Comparison of ENCODE assay signal across 8 cellular contexts in the genomic region with DNA sequence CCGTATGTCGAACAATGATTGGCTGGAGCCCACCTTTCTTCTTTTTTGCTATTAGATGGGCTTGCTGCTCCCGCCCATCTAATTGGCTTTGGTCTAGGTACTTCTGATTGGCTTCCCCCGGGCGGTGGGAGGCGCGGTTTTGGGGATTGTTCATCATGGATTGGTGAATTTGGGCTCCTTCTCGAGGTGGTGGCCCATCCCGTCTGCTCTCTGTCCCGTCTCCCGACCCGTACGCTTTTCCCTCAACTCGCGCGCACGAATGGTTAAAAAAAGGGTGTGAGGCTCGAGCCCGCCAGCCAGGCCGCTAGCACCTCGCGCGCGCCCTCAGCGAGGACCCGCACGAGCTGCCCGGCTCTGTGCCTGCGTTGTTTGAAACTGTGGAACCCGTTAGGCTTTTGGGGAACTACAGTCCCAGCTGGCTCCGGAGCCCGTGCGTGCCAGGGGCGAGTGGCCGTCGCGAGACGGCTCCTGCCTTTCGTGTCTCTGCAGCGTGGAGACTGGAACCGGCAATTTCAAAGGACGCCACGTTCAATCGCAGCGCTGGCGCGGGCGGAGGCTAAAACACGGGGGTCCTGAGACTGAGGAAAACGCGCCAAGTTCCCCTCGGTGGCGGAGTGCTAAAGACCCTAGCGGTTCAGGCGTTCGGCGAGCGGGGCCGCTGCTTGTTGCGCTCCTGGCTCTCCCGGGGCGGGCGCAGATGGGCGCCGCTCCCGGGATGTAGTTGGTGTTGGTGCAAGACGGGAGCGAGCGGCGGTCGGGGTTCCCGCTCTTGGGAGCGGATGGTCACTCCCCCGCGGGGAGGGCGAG. TPM values are rescaled to one million over a fixed set of nuclear protein-coding genes. Genes with fewer than 3 reads are reported as not detected.
A peak's percentile ranks its signal among the peaks of the same experiment; 100 is the strongest.
DNase-seq lines count a peak whose midpoint lies in the region; ATAC-seq and TF ChIP-seq lines count a peak whose summit lies in the region.

A gene with protein sequence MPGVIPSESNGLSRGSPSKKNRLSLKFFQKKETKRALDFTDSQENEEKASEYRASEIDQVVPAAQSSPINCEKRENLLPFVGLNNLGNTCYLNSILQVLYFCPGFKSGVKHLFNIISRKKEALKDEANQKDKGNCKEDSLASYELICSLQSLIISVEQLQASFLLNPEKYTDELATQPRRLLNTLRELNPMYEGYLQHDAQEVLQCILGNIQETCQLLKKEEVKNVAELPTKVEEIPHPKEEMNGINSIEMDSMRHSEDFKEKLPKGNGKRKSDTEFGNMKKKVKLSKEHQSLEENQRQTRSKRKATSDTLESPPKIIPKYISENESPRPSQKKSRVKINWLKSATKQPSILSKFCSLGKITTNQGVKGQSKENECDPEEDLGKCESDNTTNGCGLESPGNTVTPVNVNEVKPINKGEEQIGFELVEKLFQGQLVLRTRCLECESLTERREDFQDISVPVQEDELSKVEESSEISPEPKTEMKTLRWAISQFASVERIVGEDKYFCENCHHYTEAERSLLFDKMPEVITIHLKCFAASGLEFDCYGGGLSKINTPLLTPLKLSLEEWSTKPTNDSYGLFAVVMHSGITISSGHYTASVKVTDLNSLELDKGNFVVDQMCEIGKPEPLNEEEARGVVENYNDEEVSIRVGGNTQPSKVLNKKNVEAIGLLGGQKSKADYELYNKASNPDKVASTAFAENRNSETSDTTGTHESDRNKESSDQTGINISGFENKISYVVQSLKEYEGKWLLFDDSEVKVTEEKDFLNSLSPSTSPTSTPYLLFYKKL (plus strand): TSS at position 584 of the 807 bp plus-strand sequence. CDS start 2,819 bp downstream, outside the sequence.

- H3K27ac ChIP-seq in temporal lobe (ENCODE audit: low read depth, low read length): peak within 1 kb of the TSS; percentile 97

- DNase-seq in GM06990 (ENCODE audit: extremely low read depth, insufficient read length) (peak; percentile 95), NCI-H1092 (lab: John Stamatoyannopoulos, UW) (peak; percentile 98), glomerular endothelial cell (ENCODE audit: extremely low read depth, low read depth, low spot score) (peak; percentile 99), occipital lobe (lab: John Stamatoyannopoulos, UW) (peak; percentile 100)

- H3K27ac Mint-ChIP-seq in activated naive CD4-positive, alpha-beta T cell treated with anti-CD3 and anti-CD28 coated beads, Interleukin-2, amount 50 U/mL, for 24 hours: peak within 1 kb of the TSS; percentile 99

- no peaks in the 10 kb centered on the region for H3K27me3 ChIP-seq in GM06990 (replicated peaks; ENCODE audit: control insufficient read depth, insufficient read depth, low read length)

- H3K36me3 Mint-ChIP-seq in activated naive CD4-positive, alpha-beta T cell treated with anti-CD3 and anti-CD28 coated beads, Interleukin-2, amount 50 U/mL, for 24 hours: peaks cover 2% of the 10 kb centered on the region

- H3K36me3 ChIP-seq in GM06990 (ENCODE audit: control insufficient read depth, insufficient read depth, low read length): peaks cover under 1% of the 10 kb centered on the region

- peaks cover 5% of the 10 kb centered on the region for H3K9me3 Mint-ChIP-seq in activated naive CD4-positive, alpha-beta T cell treated with anti-CD3 and anti-CD28 coated beads, Interleukin-2, amount 50 U/mL, for 24 hours

- H3K4me1 Mint-ChIP-seq in activated naive CD4-positive, alpha-beta T cell treated with anti-CD3 and anti-CD28 coated beads, Interleukin-2, amount 50 U/mL, for 24 hours: peaks cover 43% of the 10 kb centered on the region

- H3K4me3 Mint-ChIP-seq in activated naive CD4-positive, alpha-beta T cell treated with anti-CD3 and anti-CD28 coated beads, Interleukin-2, amount 50 U/mL, for 24 hours: peak within 1 kb of the TSS; percentile 94

- H3K27me3 Mint-ChIP-seq in activated naive CD4-positive, alpha-beta T cell treated with anti-CD3 and anti-CD28 coated beads, Interleukin-2, amount 50 U/mL, for 24 hours: no peaks in the 10 kb centered on the region

- no peak for TF ChIP-seq CTCF in GM06990 (IDR thresholded peaks at IDR 0.05; ENCODE audit: insufficient read depth, low read length, poor library complexity, severe bottlenecking)

- H3K4me3 ChIP-seq in GM06990 (replicated peaks; ENCODE audit: low read depth, low read length): peak within 1 kb of the TSS; percentile 86

- ATAC-seq in HG02588 (IDR thresholded peaks at IDR 0.05; ENCODE audit: unreplicated experiment): peak; percentile 72
- ATAC-seq in SK-N-SH treated with all-trans-retinoic acid at 6 μM for 48 hours: peak; percentile 93

TF ChIP-seq in SK-N-SH treated with all-trans-retinoic acid at 6 μM for 48 hours, 23 proteins besides CTCF, POLR2A, EP300 and RAD21:
- TF ChIP-seq TCF4 (CRISPR knock-in tag; IDR thresholded peaks at IDR 0.05; ENCODE audit: borderline replicate concordance): no peak
- TF ChIP-seq, protein P1, sequence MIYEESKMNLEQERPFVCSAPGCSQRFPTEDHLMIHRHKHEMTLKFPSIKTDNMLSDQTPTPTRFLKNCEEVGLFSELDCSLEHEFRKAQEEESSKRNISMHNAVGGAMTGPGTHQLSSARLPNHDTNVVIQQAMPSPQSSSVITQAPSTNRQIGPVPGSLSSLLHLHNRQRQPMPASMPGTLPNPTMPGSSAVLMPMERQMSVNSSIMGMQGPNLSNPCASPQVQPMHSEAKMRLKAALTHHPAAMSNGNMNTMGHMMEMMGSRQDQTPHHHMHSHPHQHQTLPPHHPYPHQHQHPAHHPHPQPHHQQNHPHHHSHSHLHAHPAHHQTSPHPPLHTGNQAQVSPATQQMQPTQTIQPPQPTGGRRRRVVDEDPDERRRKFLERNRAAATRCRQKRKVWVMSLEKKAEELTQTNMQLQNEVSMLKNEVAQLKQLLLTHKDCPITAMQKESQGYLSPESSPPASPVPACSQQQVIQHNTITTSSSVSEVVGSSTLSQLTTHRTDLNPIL (CRISPR knock-in tag; IDR thresholded peaks at IDR 0.05; ENCODE audit: low read depth): no peak
- TF ChIP-seq PPARA (CRISPR knock-in tag; IDR thresholded peaks at IDR 0.05; ENCODE audit: borderline replicate concordance): no peak
- no peak for TF ChIP-seq RARB (CRISPR knock-in tag; IDR thresholded peaks at IDR 0.05)
- TF ChIP-seq, protein P2, sequence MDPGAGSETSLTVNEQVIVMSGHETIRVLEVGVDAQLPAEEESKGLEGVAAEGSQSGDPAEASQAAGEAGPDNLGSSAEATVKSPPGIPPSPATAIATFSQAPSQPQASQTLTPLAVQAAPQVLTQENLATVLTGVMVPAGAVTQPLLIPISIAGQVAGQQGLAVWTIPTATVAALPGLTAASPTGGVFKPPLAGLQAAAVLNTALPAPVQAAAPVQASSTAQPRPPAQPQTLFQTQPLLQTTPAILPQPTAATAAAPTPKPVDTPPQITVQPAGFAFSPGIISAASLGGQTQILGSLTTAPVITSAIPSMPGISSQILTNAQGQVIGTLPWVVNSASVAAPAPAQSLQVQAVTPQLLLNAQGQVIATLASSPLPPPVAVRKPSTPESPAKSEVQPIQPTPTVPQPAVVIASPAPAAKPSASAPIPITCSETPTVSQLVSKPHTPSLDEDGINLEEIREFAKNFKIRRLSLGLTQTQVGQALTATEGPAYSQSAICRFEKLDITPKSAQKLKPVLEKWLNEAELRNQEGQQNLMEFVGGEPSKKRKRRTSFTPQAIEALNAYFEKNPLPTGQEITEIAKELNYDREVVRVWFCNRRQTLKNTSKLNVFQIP (CRISPR knock-in tag; IDR thresholded peaks at IDR 0.05; ENCODE audit: borderline replicate concordance, low read depth): no peak
- TF ChIP-seq OSR1 (CRISPR knock-in tag; IDR thresholded peaks at IDR 0.05): no peak
- no peak for TF ChIP-seq ESRRG (CRISPR knock-in tag; IDR thresholded peaks at IDR 0.05)
- TF ChIP-seq ZFP3 (CRISPR knock-in tag; IDR thresholded peaks at IDR 0.05): no peak
- TF ChIP-seq ZNF8 (CRISPR knock-in tag; IDR thresholded peaks at IDR 0.05): no peak
- TF ChIP-seq SNAI2 (CRISPR knock-in tag; IDR thresholded peaks at IDR 0.05): no peak
- TF ChIP-seq ZNF565 (CRISPR knock-in tag; conservative IDR thresholded peaks at IDR 0.05; ENCODE audit: low read depth): no peak
- TF ChIP-seq ZC3H10 (CRISPR knock-in tag; IDR thresholded peaks at IDR 0.05): no peak
- TF ChIP-seq ZNF70 (CRISPR knock-in tag; IDR thresholded peaks at IDR 0.05): no peak
- TF ChIP-seq ARNTL (CRISPR knock-in tag; IDR thresholded peaks at IDR 0.05; ENCODE audit: borderline replicate concordance, low read depth): no peak
- TF ChIP-seq TOX (CRISPR knock-in tag; IDR thresholded peaks at IDR 0.05; ENCODE audit: borderline replicate concordance): no peak
- TF ChIP-seq, protein P3, sequence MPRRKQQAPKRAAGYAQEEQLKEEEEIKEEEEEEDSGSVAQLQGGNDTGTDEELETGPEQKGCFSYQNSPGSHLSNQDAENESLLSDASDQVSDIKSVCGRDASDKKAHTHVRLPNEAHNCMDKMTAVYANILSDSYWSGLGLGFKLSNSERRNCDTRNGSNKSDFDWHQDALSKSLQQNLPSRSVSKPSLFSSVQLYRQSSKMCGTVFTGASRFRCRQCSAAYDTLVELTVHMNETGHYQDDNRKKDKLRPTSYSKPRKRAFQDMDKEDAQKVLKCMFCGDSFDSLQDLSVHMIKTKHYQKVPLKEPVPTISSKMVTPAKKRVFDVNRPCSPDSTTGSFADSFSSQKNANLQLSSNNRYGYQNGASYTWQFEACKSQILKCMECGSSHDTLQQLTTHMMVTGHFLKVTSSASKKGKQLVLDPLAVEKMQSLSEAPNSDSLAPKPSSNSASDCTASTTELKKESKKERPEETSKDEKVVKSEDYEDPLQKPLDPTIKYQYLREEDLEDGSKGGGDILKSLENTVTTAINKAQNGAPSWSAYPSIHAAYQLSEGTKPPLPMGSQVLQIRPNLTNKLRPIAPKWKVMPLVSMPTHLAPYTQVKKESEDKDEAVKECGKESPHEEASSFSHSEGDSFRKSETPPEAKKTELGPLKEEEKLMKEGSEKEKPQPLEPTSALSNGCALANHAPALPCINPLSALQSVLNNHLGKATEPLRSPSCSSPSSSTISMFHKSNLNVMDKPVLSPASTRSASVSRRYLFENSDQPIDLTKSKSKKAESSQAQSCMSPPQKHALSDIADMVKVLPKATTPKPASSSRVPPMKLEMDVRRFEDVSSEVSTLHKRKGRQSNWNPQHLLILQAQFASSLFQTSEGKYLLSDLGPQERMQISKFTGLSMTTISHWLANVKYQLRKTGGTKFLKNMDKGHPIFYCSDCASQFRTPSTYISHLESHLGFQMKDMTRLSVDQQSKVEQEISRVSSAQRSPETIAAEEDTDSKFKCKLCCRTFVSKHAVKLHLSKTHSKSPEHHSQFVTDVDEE (CRISPR knock-in tag; IDR thresholded peaks at IDR 0.05): no peak

RNA-seq across cellular contexts. Expression of the gene that starts here (rescaled TPM):
- total RNA-seq in glomerular endothelial cell (9.6 and 14.8 TPM in 2 replicates), occipital lobe (69.9 TPM), temporal lobe (55.6 TPM)

Comparison
In these comparisons a context has a peak if more than half of its experiments do, and no peak if none do; other contexts are left out.
1. Peak in every context shown above with its lines: DNase-seq, ATAC-seq, H3K4me3 ChIP-seq and H3K27ac ChIP-seq.